Comparison of ENCODE assay signal across 6 cellular contexts in the genomic region with DNA sequence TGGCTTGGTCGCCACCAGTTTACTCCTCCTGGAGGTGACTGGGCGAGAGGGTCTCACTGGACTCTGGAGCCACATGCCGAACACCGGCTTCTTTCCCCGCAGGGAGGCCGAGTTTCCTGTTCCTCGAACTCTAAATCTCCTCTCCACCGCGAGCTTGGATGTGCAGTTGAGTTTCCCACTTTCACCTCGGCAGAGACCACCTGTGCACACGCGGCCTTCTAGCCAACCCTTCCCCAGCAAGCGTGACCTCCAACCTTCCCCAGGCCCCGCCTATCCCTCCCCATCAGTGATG.
"Had no signal": no experiment of that assay in that cellular context is flagged by ENCODE, and none has a peak within 500 bp of the region (broad histone marks: within the 10 kb centered on the region; RNA-seq: fewer than 3 reads in every experiment).

No MANE protein-coding gene starts in this region.

- H3K4me3 Mint-ChIP-seq: GM23338 had no signal

- H3K4me2 ChIP-seq: GM23338 had no signal

- FAIRE-seq: H1, H54, HTR-8/SVneo had no signal

- H3K27ac Mint-ChIP-seq: GM23338 had no signal

- ATAC-seq: GM23338 had no signal

- H3K4me3 ChIP-seq: GM23338 had no signal

- DNase-seq: HCEC 1CT, IMR-90 had no signal

- H2AFZ ChIP-seq: GM23338 had no signal
